ENCODE assay signal across 21 cellular contexts in the genomic region with DNA sequence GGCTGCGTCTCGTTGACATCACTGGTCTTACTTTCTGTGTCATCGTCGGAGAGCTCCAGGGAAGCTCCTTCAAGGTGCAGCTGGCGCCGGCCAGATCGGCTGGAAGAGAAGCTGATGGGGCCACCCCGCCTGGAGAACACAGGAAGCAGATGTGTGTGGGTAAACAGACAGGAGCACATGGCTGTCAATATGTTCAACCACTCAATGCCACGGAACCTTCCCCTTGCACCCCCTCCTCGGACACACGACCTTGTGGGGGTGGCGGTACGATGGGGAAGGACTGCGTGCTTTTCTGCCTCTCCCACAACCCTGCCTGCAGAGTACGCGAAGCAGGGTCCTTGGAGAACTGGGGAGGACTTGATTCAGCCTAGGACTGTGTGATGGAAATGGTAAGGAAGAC.
"Had no signal": no experiment of that assay in that cellular context is flagged by ENCODE, and none has a peak within 500 bp of the region (broad histone marks: within the 10 kb centered on the region; RNA-seq: fewer than 3 reads in every experiment).

No MANE protein-coding gene starts in this region.

- ATAC-seq: gastroesophageal sphincter; heart right ventricle; stimulated activated naive CD8-positive, alpha-beta T cell treated with anti-CD3 and anti-CD28 coated beads, Interleukin-15, Interleukin-2, amounts not matched to agents 100 U/mL and 50 U/mL, for 24 hours had no signal

- H3K4me3 Mint-ChIP-seq: activated naive CD8-positive, alpha-beta T cell; nephron progenitor cell had no signal

- H3K27ac ChIP-seq: colonic mucosa, gastroesophageal sphincter, heart right ventricle, left ventricle myocardium inferior, uterus had no signal

- H3K4me1 ChIP-seq: colonic mucosa had no signal

- H3K27ac Mint-ChIP-seq: activated naive CD8-positive, alpha-beta T cell had no signal

- H3K4me3 ChIP-seq: colonic mucosa, gastroesophageal sphincter, heart right ventricle, left ventricle myocardium inferior, tibial artery, uterus had no signal

- H3K27me3 ChIP-seq: colonic mucosa, gastroesophageal sphincter, heart right ventricle, tibial artery, uterus had no signal

- DNase-seq: activated CD4-positive, alpha-beta T cell treated with anti-CD3 and anti-CD28 coated beads for 48 hours; activated CD4-positive, CD25-positive, alpha-beta regulatory T cell; colonic mucosa; heart right ventricle; kidney glomerular epithelial cell; left ventricle myocardium inferior; mammary epithelial cell; midbrain; nephron progenitor cell; occipital lobe; retina; stimulated activated CD4-positive, alpha-beta T cell treated with anti-CD3 and anti-CD28 coated beads, Interleukin-12 subunit alpha, Interleukin-12 subunit beta, amount 100 ng/mL, for 4 hours; stimulated activated CD4-positive, alpha-beta T cell treated with anti-CD3 and anti-CD28 coated beads, Interleukin-1b, Interleukin-23, amount 100 ng/mL, for 48 hours; stimulated activated naive CD8-positive, alpha-beta T cell treated with anti-CD3 and anti-CD28 coated beads, Interleukin-15, Interleukin-2, amounts not matched to agents 100 U/mL and 50 U/mL, for 24 hours; substantia nigra; T-helper 1 cell; T1000; tibial artery; uterus had no signal

- H3K9me3 ChIP-seq: colonic mucosa, gastroesophageal sphincter, heart right ventricle, left ventricle myocardium inferior, tibial artery, uterus had no signal

- H3K36me3 ChIP-seq: colonic mucosa, uterus had no signal

- H3K27me3 Mint-ChIP-seq: activated naive CD8-positive, alpha-beta T cell had no signal
